In the genomic region with DNA sequence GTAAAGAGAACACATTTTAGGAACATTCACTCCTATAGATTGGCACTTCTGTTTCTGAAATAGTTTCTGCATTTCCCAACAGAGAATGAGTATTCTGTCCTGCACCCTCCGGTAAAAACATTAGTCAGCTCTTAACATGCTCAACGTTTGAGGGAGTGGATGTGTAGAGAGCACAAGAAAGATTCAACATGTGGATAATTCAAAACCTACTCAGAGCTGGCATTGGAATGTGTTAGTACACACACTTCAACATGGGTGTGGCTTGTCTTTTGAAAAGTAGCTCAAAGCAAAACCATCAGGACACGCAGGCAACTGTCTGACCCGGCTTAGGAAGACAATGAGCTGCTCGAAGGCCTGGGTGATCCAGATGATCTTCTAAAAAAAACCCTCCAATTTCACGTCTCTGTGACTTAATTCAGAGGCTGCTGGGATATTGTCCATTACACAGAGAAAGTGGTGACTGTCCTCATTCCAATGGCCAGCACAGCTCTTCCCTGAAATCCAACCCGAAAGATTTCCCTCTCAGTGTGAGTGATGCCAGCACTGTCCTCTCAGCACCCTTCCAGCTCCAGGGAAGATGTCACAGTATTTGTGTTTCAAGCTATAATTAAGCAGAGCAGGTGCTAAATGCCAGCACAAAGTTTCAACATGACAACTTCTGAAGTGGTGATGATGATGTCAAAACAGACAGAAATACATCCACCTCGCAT, we compare ENCODE assay signal across 1 cellular context.
TF ChIP-seq lines count a peak whose summit lies in the region.

No MANE protein-coding gene starts in this region.

TF ChIP-seq in H1, 55 proteins besides CTCF, POLR2A, EP300 and RAD21:
- no peak for TF ChIP-seq JUN (IDR thresholded peaks at IDR 0.05; ENCODE audit: low read depth, low read length)
- TF ChIP-seq SP1 (IDR thresholded peaks at IDR 0.05; ENCODE audit: low read depth, low read length): no peak
- TF ChIP-seq EZH2 (IDR thresholded peaks at IDR 0.05; ENCODE audit: low read depth, low read length, severe bottlenecking): no peak
- no peak for TF ChIP-seq GTF2F1 (IDR thresholded peaks at IDR 0.05; ENCODE audit: borderline replicate concordance, low read depth, low read length)
- TF ChIP-seq HDAC2 (IDR thresholded peaks at IDR 0.05; ENCODE audit: borderline replicate concordance in 1 of 2, low read depth in 2 of 2, low read length in 2 of 2): no peak
- no peak for TF ChIP-seq TEAD4 (IDR thresholded peaks at IDR 0.05; ENCODE audit: low read depth, low read length)
- no peak for TF ChIP-seq HDAC6 (IDR thresholded peaks at IDR 0.05; ENCODE audit: low read depth, low read length)
- TF ChIP-seq BCL11A (IDR thresholded peaks at IDR 0.05; ENCODE audit: low read depth in 2 of 2, low read length in 2 of 2): no peak
- TF ChIP-seq BACH1 (IDR thresholded peaks at IDR 0.05; ENCODE audit: low read length): no peak
- no peak for TF ChIP-seq SRF (IDR thresholded peaks at IDR 0.05; ENCODE audit: low read depth, low read length)
- no peak for TF ChIP-seq PHF8 (conservative IDR thresholded peaks at IDR 0.05; ENCODE audit: low read depth, low read length)
- TF ChIP-seq ATF2 (IDR thresholded peaks at IDR 0.05; ENCODE audit: low read length): no peak
- no peak for TF ChIP-seq POU5F1 (IDR thresholded peaks at IDR 0.05; ENCODE audit: low read depth, low read length)
- TF ChIP-seq TAF7 (optimal IDR thresholded peaks at IDR 0.05; ENCODE audit: borderline replicate concordance, low read depth, low read length): no peak
- TF ChIP-seq, protein P1, sequence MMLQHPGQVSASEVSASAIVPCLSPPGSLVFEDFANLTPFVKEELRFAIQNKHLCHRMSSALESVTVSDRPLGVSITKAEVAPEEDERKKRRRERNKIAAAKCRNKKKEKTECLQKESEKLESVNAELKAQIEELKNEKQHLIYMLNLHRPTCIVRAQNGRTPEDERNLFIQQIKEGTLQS (IDR thresholded peaks at IDR 0.05; ENCODE audit: insufficient read depth, low read depth, low read length): no peak
- TF ChIP-seq JUND (IDR thresholded peaks at IDR 0.05; ENCODE audit: low read length): no peak
- no peak for TF ChIP-seq KDM4A (IDR thresholded peaks at IDR 0.05; ENCODE audit: low read depth, low read length, severe bottlenecking)
- TF ChIP-seq SIN3A (conservative IDR thresholded peaks at IDR 0.05 in 1 of 2, IDR thresholded peaks at IDR 0.05 in 1 of 2; ENCODE audit: low read depth in 1 of 2, low read length in 2 of 2): no peak
